ENCODE assay signal across 29 cellular contexts in genomic region chr3:69941439-69942176, GRCh38. TPM values are rescaled to one million over a fixed set of nuclear protein-coding genes. Genes with fewer than 3 reads are reported as not detected.
DNase-seq lines count a peak whose midpoint lies in the region; ATAC-seq, FAIRE-seq and TF ChIP-seq lines count a peak whose summit lies in the region.
"Had no signal": no experiment of that assay in that cellular context is flagged by ENCODE, and none has a peak within 500 bp of the region (broad histone marks: within the 10 kb centered on the region; RNA-seq: fewer than 3 reads in every experiment).

No MANE protein-coding gene starts in this region.

- H3K4me1 ChIP-seq in HepG2 (ENCODE audit: insufficient read depth, low read length) (no peaks in the 10 kb centered on the region), right lobe of liver (no peaks in the 10 kb centered on the region), adipocyte (ENCODE audit: control insufficient read depth, insufficient read depth, low read length) (no peaks in the 10 kb centered on the region)
- H3K4me1 ChIP-seq: BLaER1 treated with 17β-estradiol and CSF1 and Interleukin-3, amounts not matched to agents 10 nM and 100 nM; colonic mucosa; esophagus squamous epithelium; prostate gland; SJCRH30; uterus had no signal

- no peak for ATAC-seq in HepG2
- no peak for ATAC-seq in right lobe of liver
- no peak for ATAC-seq in GM21526 (IDR thresholded peaks at IDR 0.05; ENCODE audit: low FRiP score, unreplicated experiment)
- ATAC-seq in HG03439 (IDR thresholded peaks at IDR 0.05; ENCODE audit: unreplicated experiment): no peak
- ATAC-seq in esophagus mucosa: no peak
- no peak for ATAC-seq in HG03354 (IDR thresholded peaks at IDR 0.05; ENCODE audit: poor library complexity, severe bottlenecking, unreplicated experiment)
- ATAC-seq: activated CD4-positive, CD25-positive, alpha-beta regulatory T cell treated with anti-CD3 and anti-CD28 coated beads, Interleukin-2, amount 50 U/mL, for 24 hours; effector memory CD8-positive, alpha-beta T cell; HCT116; left ventricle myocardium superior; naive thymus-derived CD4-positive, alpha-beta T cell; stimulated activated naive CD8-positive, alpha-beta T cell treated with anti-CD3 and anti-CD28 coated beads, Interleukin-15, amount 100 ng/mL, for 72 hours had no signal

- TF ChIP-seq CTCF in HepG2 (CRISPR knock-in tag; IDR thresholded peaks at IDR 0.05) (no peak), right lobe of liver (IDR thresholded peaks at IDR 0.05) (no peak), foreskin fibroblast (IDR thresholded peaks at IDR 0.05; ENCODE audit: low read depth, low read length) (no peak)

- H3K9ac ChIP-seq in HepG2 (ENCODE audit: insufficient read depth, low read depth, low read length): no peak overlapping the region
- no peak overlapping the region for H3K9ac ChIP-seq in adipocyte (ENCODE audit: low read length)
- H3K9ac ChIP-seq: BLaER1 treated with 17β-estradiol and CSF1 and Interleukin-3, amounts not matched to agents 10 nM and 100 nM had no signal

- H3K9me3 ChIP-seq in HepG2 (ENCODE audit: low read length): no peaks in the 10 kb centered on the region
- no peaks in the 10 kb centered on the region for H3K9me3 ChIP-seq in right lobe of liver
- H3K9me3 ChIP-seq in adipocyte (ENCODE audit: control insufficient read depth, low read length): no peaks in the 10 kb centered on the region
- H3K9me3 ChIP-seq: BLaER1 treated with 17β-estradiol and CSF1 and Interleukin-3, amounts not matched to agents 10 nM and 100 nM; colonic mucosa; esophagus squamous epithelium; prostate gland; SJCRH30; uterus had no signal

- H3K27ac ChIP-seq in HepG2 (ENCODE audit: extremely low read length, insufficient read depth, low read length) (no peak overlapping the region), right lobe of liver (no peak overlapping the region)
- H3K27ac ChIP-seq: BLaER1 treated with 17β-estradiol and CSF1 and Interleukin-3, amounts not matched to agents 10 nM and 100 nM; colonic mucosa; esophagus squamous epithelium; prostate gland; SJCRH30; uterus had no signal

- POLR2A ChIA-PET in HepG2 (lab: Yijun Ruan, JAX): no interaction called here

- BruUV-seq in HepG2 (replicated peaks; lab: Mats Ljungman, UMichigan): no TSS peak

- no peak overlapping the region for H3K4me2 ChIP-seq in HepG2 (ENCODE audit: low read depth, low read length)
- H3K4me2 ChIP-seq: BLaER1 treated with 17β-estradiol and CSF1 and Interleukin-3, amounts not matched to agents 10 nM and 100 nM had no signal

- no peaks in the 10 kb centered on the region for H3K36me3 ChIP-seq in HepG2 (replicated peaks in 1 of 2; ENCODE audit: control insufficient read depth in 1 of 2, insufficient read depth in 2 of 2, low read length in 2 of 2)
- H3K36me3 ChIP-seq in right lobe of liver: no peaks in the 10 kb centered on the region
- H3K36me3 ChIP-seq in adipocyte (ENCODE audit: control insufficient read depth, insufficient read depth, low read length, severe bottlenecking): peaks cover 33% of the 10 kb centered on the region
- H3K36me3 ChIP-seq: colonic mucosa, esophagus squamous epithelium, prostate gland, SJCRH30, uterus had no signal

- FAIRE-seq in HepG2 (lab: Jason Lieb, UNC): no peak

- CTCF ChIA-PET in HepG2 (lab: Yijun Ruan, JAX; ENCODE audit: low intra/inter-chr PET ratio, low total read pairs): no interaction called here

- in situ Hi-C loops in HepG2 (cut with HindIII; ENCODE audit: extremely low pct_ligation_motif_present, low pct_unique_long_range_greater_than_20kb): loop anchor here (10.0 kb wide), 1 partner anchor 247 kb away; no protein-coding TSS in a partner anchor

- H4K20me1 ChIP-seq in HepG2 (ENCODE audit: insufficient read depth, low read length): no peaks in the 10 kb centered on the region

- H3K79me2 ChIP-seq in HepG2 (ENCODE audit: insufficient read depth, low read length): no peaks in the 10 kb centered on the region

- no peak for TF ChIP-seq RAD21 in HepG2 (CRISPR knock-in tag; IDR thresholded peaks at IDR 0.05)

- H2AFZ ChIP-seq in HepG2 (ENCODE audit: low read length): no peak overlapping the region

- H3K4me3 ChIP-seq in HepG2 (replicated peaks in 1 of 3; ENCODE audit: insufficient read depth in 1 of 3, low read depth in 2 of 3, low read length in 3 of 3) (no peak overlapping the region), right lobe of liver (no peak overlapping the region), adipocyte (ENCODE audit: low read length) (no peak overlapping the region), foreskin fibroblast (ENCODE audit: low read depth in 1 of 2, low read length in 2 of 2) (no peak overlapping the region)
- H3K4me3 ChIP-seq: BLaER1 treated with 17β-estradiol and CSF1 and Interleukin-3, amounts not matched to agents 10 nM and 100 nM; colonic mucosa; esophagus squamous epithelium; prostate gland; SJCRH30; uterus had no signal

- no peak for TF ChIP-seq POLR2A in HepG2 (IDR thresholded peaks at IDR 0.05; ENCODE audit: insufficient read depth in 1 of 2, low read depth in 2 of 2, low read length in 2 of 2)
- no peak for TF ChIP-seq POLR2A in right lobe of liver (IDR thresholded peaks at IDR 0.05)

- no peak for TF ChIP-seq EP300 in HepG2 (IDR thresholded peaks at IDR 0.05; ENCODE audit: low read depth in 2 of 2, low read length in 2 of 2)
- TF ChIP-seq EP300 in HepG2 (CRISPR knock-in tag; IDR thresholded peaks at IDR 0.05; ENCODE audit: borderline replicate concordance): no peak

- intact Hi-C loops in HepG2 (cut with micrococcal nuclease; ENCODE audit: unreplicated experiment): no loop called here
- intact Hi-C loops in right lobe of liver (cut with DNase I): loop anchor here in 1 of 2 donors (10.0 kb wide), 1 partner anchor 257 kb away; no protein-coding TSS in a partner anchor

- DNase-seq in HepG2 (ENCODE audit: low spot score) (no peak), right lobe of liver (no peak), adipocyte (ENCODE audit: low read depth) (peak; percentile 77), foreskin fibroblast (peak; percentile 21 to 38)
- DNase-seq: activated CD4-positive, alpha-beta T cell treated with anti-CD3 and anti-CD28 coated beads, Interleukin-2, amount 50 U/mL, for 48 hours; activated CD8-positive, alpha-beta memory T cell treated with anti-CD3 and anti-CD28 coated beads, Interleukin-2, amount 50 U/mL, for 4 hours; activated naive CD4-positive, alpha-beta T cell treated with anti-CD3 and anti-CD28 coated beads, Interleukin-2, amount 10 ng/mL, durations not matched to agents 7 days and 5 days; colonic mucosa; effector memory CD8-positive, alpha-beta T cell; esophagus squamous epithelium; Karpas-422; left ventricle myocardium superior; midbrain; naive thymus-derived CD4-positive, alpha-beta T cell; NCI-H1694 treated with DMSO at 0.1 percent for 48 hours; NCI-H2171; NCI-H510A treated with DMSO at 0.1 percent for 48 hours; SJCRH30; stimulated activated naive CD8-positive, alpha-beta T cell treated with anti-CD3 and anti-CD28 coated beads, Interleukin-15, amount 100 ng/mL, for 72 hours; uterus had no signal

- H3K27me3 ChIP-seq in HepG2 (ENCODE audit: control insufficient read depth in 1 of 2, insufficient read depth in 2 of 2, low read length in 2 of 2) (no peaks in the 10 kb centered on the region; a peak in 2 of 5 replicates), right lobe of liver (no peaks in the 10 kb centered on the region), adipocyte (replicated peaks; ENCODE audit: control insufficient read depth, insufficient read depth, low read length) (no peaks in the 10 kb centered on the region)
- H3K27me3 ChIP-seq: BLaER1 treated with 17β-estradiol and CSF1 and Interleukin-3, amounts not matched to agents 10 nM and 100 nM; colonic mucosa; esophagus squamous epithelium; SJCRH30; uterus had no signal

- 35% methylated on average over 3 of the region's 3 CpGs for WGBS in HepG2 (ENCODE audit: low lambda C conversion rate)
- WGBS in right lobe of liver (ENCODE audit: insufficient coverage, low coverage, low lambda C conversion rate, missing lambda C conversion rate): 66% methylated on average over 3 of the region's 3 CpGs

TF ChIP-seq in HepG2, 621 proteins besides CTCF, POLR2A, EP300 and RAD21:
- no peak for TF ChIP-seq KAT7 (CRISPR knock-in tag; IDR thresholded peaks at IDR 0.05; ENCODE audit: borderline replicate concordance)
- peak; percentile 45; the same call in 1 of the 2 replicates for TF ChIP-seq CEBPB (IDR thresholded peaks at IDR 0.05; ENCODE audit: borderline replicate concordance, low read depth, low read length)
- no peak for TF ChIP-seq ZNF12 (CRISPR knock-in tag; IDR thresholded peaks at IDR 0.05)

RNA-seq across cellular contexts. Expression of gene SAMMSON, which starts 57.9 kb away (rescaled TPM):
- total RNA-seq in HepG2 (2016; rRNA removed; fragmentation: Illumina TruSeq; extraction: Trizol) (not detected in 2 replicates), right lobe of liver (not detected), esophagus mucosa (not detected)
- total RNA-seq in HepG2 (2016; cell fraction: cytosol; rRNA removed; fragmentation: Illumina TruSeq; extraction: Trizol; ENCODE audit: low read depth): not detected in 2 replicates
- not detected in 2 replicates for total RNA-seq in HepG2 (2016; cell fraction: insoluble cytoplasmic fraction; rRNA removed; fragmentation: Illumina TruSeq; extraction: Trizol)
- total RNA-seq in HepG2 (2016; cell fraction: membrane; rRNA removed; fragmentation: Illumina TruSeq; extraction: Trizol): not detected in 2 replicates
- total RNA-seq in HepG2 (2016; cell fraction: nucleus; rRNA removed; fragmentation: Illumina TruSeq; extraction: Trizol): not detected in 2 replicates
- polyA plus RNA-seq in HepG2 (2011; rRNA removed): not detected in 2 replicates
- polyA plus RNA-seq in HepG2 (2011; cell fraction: cytosol; rRNA removed): not detected in 2 replicates
- polyA plus RNA-seq in HepG2 (2011; cell fraction: nucleus; rRNA removed): not detected in 2 replicates
- polyA plus RNA-seq in HepG2 (2012): not detected in 2 replicates
- polyA plus RNA-seq in HepG2 (2016; cell fraction: cytosol; fragmentation: Illumina TruSeq; extraction: Trizol; ENCODE audit: low read depth): not detected in 2 replicates
- not detected in 2 replicates for polyA plus RNA-seq in HepG2 (2016; cell fraction: insoluble cytoplasmic fraction; fragmentation: Illumina TruSeq; extraction: Trizol; ENCODE audit: low read depth)
- polyA plus RNA-seq in HepG2 (2016; cell fraction: membrane; fragmentation: Illumina TruSeq; extraction: Trizol; ENCODE audit: low read depth): not detected in 2 replicates
- not detected in 2 replicates for polyA plus RNA-seq in HepG2 (2016; cell fraction: nucleus; fragmentation: Illumina TruSeq; extraction: Trizol; ENCODE audit: insufficient read depth, low read depth)
- not detected in 2 replicates for polyA minus RNA-seq in HepG2 (2011; rRNA and poly(A)+ RNA removed; ENCODE audit: low replicate concordance)
- not detected in 2 replicates for polyA minus RNA-seq in HepG2 (2011; cell fraction: cytosol; rRNA and poly(A)+ RNA removed)
- polyA minus RNA-seq in HepG2 (2011; cell fraction: nucleus; rRNA and poly(A)+ RNA removed): not detected in 2 replicates
- total RNA-seq: A673; colonic mucosa; left ventricle myocardium superior; naive thymus-derived CD4-positive, alpha-beta T cell had no signal
- polyA plus RNA-seq: naive thymus-derived CD4-positive, alpha-beta T cell had no signal

Comparison
In these comparisons a context has a peak if more than half of its experiments do, and no peak if none do; other contexts are left out.
1. DNase-seq: peak in adipocyte (single experiment) and foreskin fibroblast (2 of 2); none in HepG2 (single experiment) and right lobe of liver (0 of 3).